15 cellular contexts compared by ENCODE assay signal in the genomic region with DNA sequence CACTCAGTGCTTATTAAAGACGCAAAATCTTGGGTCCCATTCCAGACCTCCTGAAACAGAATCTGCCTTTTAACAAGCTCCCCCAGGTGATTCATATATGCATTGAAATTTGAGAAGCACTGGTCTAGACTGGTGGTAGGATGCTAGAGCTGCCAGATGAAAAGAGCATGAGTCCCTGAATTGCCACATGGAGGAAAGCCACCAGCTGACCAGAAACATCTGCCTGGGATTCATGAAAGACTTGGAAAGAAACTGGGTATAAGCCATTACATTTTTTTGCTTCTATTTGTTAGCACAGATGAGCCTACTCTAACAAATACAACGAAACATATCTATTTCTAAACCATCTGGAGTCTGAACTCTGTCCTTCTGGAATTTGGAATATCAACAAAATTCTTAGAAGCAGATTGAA.
DNase-seq lines count a peak whose midpoint lies in the region; ATAC-seq and TF ChIP-seq lines count a peak whose summit lies in the region.
"Had no signal": no experiment of that assay in that cellular context is flagged by ENCODE, and none has a peak within 500 bp of the region (broad histone marks: within the 10 kb centered on the region; RNA-seq: fewer than 3 reads in every experiment).

No MANE protein-coding gene starts in this region.

- H3K27me3 ChIP-seq in AG04450 (ENCODE audit: control insufficient read depth, insufficient read depth, low read length) (no peaks in the 10 kb centered on the region), adipocyte (replicated peaks; ENCODE audit: control insufficient read depth, insufficient read depth, low read length) (no peaks in the 10 kb centered on the region)
- H3K27me3 ChIP-seq: Peyer's patch had no signal

- DNase-seq in AG04450 (ENCODE audit: low read depth, low spot score): peak; percentile 99
- peak; percentile 91 for DNase-seq in adipocyte (ENCODE audit: low read depth)
- peak; percentile 96 for DNase-seq in fibroblast of the aortic adventitia (ENCODE audit: low read depth)
- no peak for DNase-seq in glomerular visceral epithelial cell (ENCODE audit: extremely low spot score)
- DNase-seq in GM19238 (ENCODE audit: insufficient read length, low spot score): no peak
- DNase-seq in naive thymus-derived CD8-positive, alpha-beta T cell: no peak
- no peak for DNase-seq in DMS79 treated with DMSO at 0.1 percent for 48 hours (lab: John Stamatoyannopoulos, UW)
- DNase-seq: activated naive CD4-positive, alpha-beta T cell treated with anti-CD3 and anti-CD28 coated beads, Interleukin-2, amount 50 U/mL, for 16 hours; NCI-H2029 treated with DMSO at 0.1 percent for 48 hours; Peyer's patch; stimulated activated CD4-positive, alpha-beta T cell treated with anti-CD3 and anti-CD28 coated beads, Interleukin-4, amount 100 ng/mL, for 24 hours; stimulated activated naive CD4-positive, alpha-beta T cell treated with Interleukin-2 at 50 U/mL for 16 hours had no signal

- POLR2A ChIA-PET in AG04450 (lab: Yijun Ruan, JAX) (interaction anchor here (0.6 to 2.2 kb wide), 6 partner anchors 11 to 1288 kb away, joined by 3 to 12 read pairs (median 4); no protein-coding TSS in a partner anchor), HEK293 (lab: Yijun Ruan, JAX) (no interaction called here)
- POLR2A ChIA-PET in naive thymus-derived CD8-positive, alpha-beta T cell (lab: Charles Lee): no interaction called here

- H3K4me1 ChIP-seq in HEK293 (ENCODE audit: control insufficient read depth, insufficient read depth, low read length): peaks cover 4% of the 10 kb centered on the region; the same call in 1 of the 2 replicates
- peaks cover 28% of the 10 kb centered on the region for H3K4me1 ChIP-seq in adipocyte (ENCODE audit: control insufficient read depth, insufficient read depth, low read length)
- H3K4me1 ChIP-seq: Peyer's patch had no signal

- H3K27ac Mint-ChIP-seq in naive thymus-derived CD8-positive, alpha-beta T cell: no peak overlapping the region
- H3K27ac Mint-ChIP-seq: B cell, memory B cell had no signal

- no peaks in the 10 kb centered on the region for H3K36me3 ChIP-seq in HEK293 (ENCODE audit: control insufficient read depth in 2 of 2, insufficient read depth in 1 of 2, low read length in 2 of 2)
- H3K36me3 ChIP-seq in adipocyte (ENCODE audit: control insufficient read depth, insufficient read depth, low read length, severe bottlenecking): no peaks in the 10 kb centered on the region
- H3K36me3 ChIP-seq: Peyer's patch had no signal

- H3K4me3 ChIP-seq in AG04450 (ENCODE audit: low read depth, low read length) (no peak overlapping the region), HEK293 (ENCODE audit: low read depth, low read length) (no peak overlapping the region), adipocyte (ENCODE audit: low read length) (no peak overlapping the region), fibroblast of the aortic adventitia (ENCODE audit: low read depth, low read length) (no peak overlapping the region)
- H3K4me3 ChIP-seq: Peyer's patch had no signal

- H3K9me3 ChIP-seq in AG04450 (ENCODE audit: control insufficient read depth, insufficient read depth, low read length) (no peaks in the 10 kb centered on the region), HEK293 (ENCODE audit: control insufficient read depth, insufficient read depth, low read depth, low read length) (no peaks in the 10 kb centered on the region), adipocyte (ENCODE audit: control insufficient read depth, low read length) (no peaks in the 10 kb centered on the region)
- H3K9me3 ChIP-seq: Peyer's patch had no signal

- CTCF ChIA-PET in AG04450 (lab: Charles Lee): interaction anchor here (0.6 to 2.3 kb wide), 2 partner anchors 18 to 93 kb away, joined by 3 to 10 read pairs; no protein-coding TSS in a partner anchor
- CTCF ChIA-PET in HEK293 (lab: Yijun Ruan, JAX): interaction anchor here (0.6 to 2.3 kb wide), 4 partner anchors 19 to 518 kb away, joined by 3 to 15 read pairs (median 4); no protein-coding TSS in a partner anchor

- peaks cover 0 to 5% (median 0%) of the 10 kb centered on the region in 4 donors for H3K4me1 Mint-ChIP-seq in naive thymus-derived CD8-positive, alpha-beta T cell
- H3K4me1 Mint-ChIP-seq: B cell had no signal

- no peak overlapping the region for H3K4me3 Mint-ChIP-seq in naive thymus-derived CD8-positive, alpha-beta T cell
- H3K4me3 Mint-ChIP-seq: B cell, memory B cell had no signal

- H3K27ac ChIP-seq in AG04450 (ENCODE audit: low read depth, low read length): no peak overlapping the region
- no peak overlapping the region for H3K27ac ChIP-seq in HEK293 (ENCODE audit: extremely low read depth, low read depth, low read length)
- H3K27ac ChIP-seq: Peyer's patch had no signal

- H3K9me3 Mint-ChIP-seq in naive thymus-derived CD8-positive, alpha-beta T cell: no peaks in the 10 kb centered on the region
- H3K9me3 Mint-ChIP-seq: memory B cell had no signal

- TF ChIP-seq CTCF in AG04450 (IDR thresholded peaks at IDR 0.05; ENCODE audit: low read depth, low read length) (no peak; the same call in 1 of the 2 replicates), HEK293 (tag by site-specific recombination; IDR thresholded peaks at IDR 0.05) (no peak), fibroblast of the aortic adventitia (IDR thresholded peaks at IDR 0.05; ENCODE audit: insufficient read depth, low read length) (no peak)

- H3K9ac ChIP-seq in adipocyte (ENCODE audit: low read length): no peak overlapping the region

- H3K36me3 Mint-ChIP-seq in naive thymus-derived CD8-positive, alpha-beta T cell: no peaks in the 10 kb centered on the region
- H3K36me3 Mint-ChIP-seq: memory B cell had no signal

- H3K27me3 Mint-ChIP-seq in naive thymus-derived CD8-positive, alpha-beta T cell: peaks cover 5 to 37% (median 8%) of the 10 kb centered on the region in 5 donors
- H3K27me3 Mint-ChIP-seq: B cell had no signal

- ATAC-seq in naive thymus-derived CD8-positive, alpha-beta T cell: no peak

TF ChIP-seq in HEK293, 187 proteins besides CTCF, POLR2A, EP300 and RAD21:
- TF ChIP-seq GLIS1 (tag by site-specific recombination; IDR thresholded peaks at IDR 0.05) (0 out of 2 replicates have a peak, but pooled peaks have one; percentile 24), WT1 (tag by site-specific recombination; IDR thresholded peaks at IDR 0.05) (no peak), ZNF366 (tag by site-specific recombination; conservative IDR thresholded peaks at IDR 0.05) (peak; percentile 34; the same call in 1 of the 2 replicates), ZNF629 (tag by site-specific recombination; IDR thresholded peaks at IDR 0.05) (0 out of 2 replicates have a peak, but pooled peaks have one; percentile 15)
- TF ChIP-seq, protein P1, sequence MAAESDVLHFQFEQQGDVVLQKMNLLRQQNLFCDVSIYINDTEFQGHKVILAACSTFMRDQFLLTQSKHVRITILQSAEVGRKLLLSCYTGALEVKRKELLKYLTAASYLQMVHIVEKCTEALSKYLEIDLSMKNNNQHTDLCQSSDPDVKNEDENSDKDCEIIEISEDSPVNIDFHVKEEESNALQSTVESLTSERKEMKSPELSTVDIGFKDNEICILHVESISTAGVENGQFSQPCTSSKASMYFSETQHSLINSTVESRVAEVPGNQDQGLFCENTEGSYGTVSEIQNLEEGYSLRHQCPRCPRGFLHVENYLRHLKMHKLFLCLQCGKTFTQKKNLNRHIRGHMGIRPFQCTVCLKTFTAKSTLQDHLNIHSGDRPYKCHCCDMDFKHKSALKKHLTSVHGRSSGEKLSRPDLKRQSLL (tag by site-specific recombination; IDR thresholded peaks at IDR 0.05): peak; percentile 83

Comparison
In these comparisons a context has a peak if more than half of its experiments do, and no peak if none do; other contexts are left out.
1. DNase-seq: peak in AG04450 (single experiment), adipocyte (single experiment) and fibroblast of the aortic adventitia (single experiment); none in glomerular visceral epithelial cell (single experiment), GM19238 (single experiment), naive thymus-derived CD8-positive, alpha-beta T cell (0 of 10) and DMS79 treated with DMSO at 0.1 percent for 48 hours (single experiment).